9 cellular contexts compared by ENCODE assay signal in the genomic region with DNA sequence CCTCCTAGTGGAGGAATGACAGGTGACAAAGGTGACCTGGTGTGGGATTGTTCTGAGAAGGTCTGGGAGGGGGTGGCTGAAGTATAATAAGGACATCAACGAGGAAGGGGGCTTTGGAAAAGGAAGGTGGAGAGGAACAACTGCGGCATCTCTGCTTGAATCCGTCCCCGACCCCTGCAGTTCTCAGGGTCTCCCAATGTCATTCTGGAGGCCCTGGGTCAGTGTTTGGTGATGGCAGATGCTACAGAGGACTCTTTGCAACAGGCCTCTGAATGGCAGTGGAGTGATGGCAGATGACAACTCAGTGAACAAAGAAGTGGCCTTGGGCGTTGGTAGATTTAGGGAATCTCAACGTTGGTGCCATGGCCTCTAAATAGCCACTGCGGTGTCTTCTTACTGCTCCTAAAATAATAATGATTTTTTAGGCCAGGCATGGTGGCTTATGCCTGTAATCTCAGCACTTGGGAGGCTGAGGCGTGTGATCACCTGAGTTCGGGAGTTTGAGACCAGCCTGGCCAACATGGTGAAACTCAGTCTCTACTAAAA. TPM values are rescaled to one million over a fixed set of nuclear protein-coding genes. Genes with fewer than 3 reads are reported as not detected.
DNase-seq lines count a peak whose midpoint lies in the region; ATAC-seq and TF ChIP-seq lines count a peak whose summit lies in the region.
"Had no signal": no experiment of that assay in that cellular context is flagged by ENCODE, and none has a peak within 500 bp of the region (broad histone marks: within the 10 kb centered on the region; RNA-seq: fewer than 3 reads in every experiment).

No MANE protein-coding gene starts in this region.

- ATAC-seq in HG03354 (IDR thresholded peaks at IDR 0.05; ENCODE audit: poor library complexity, severe bottlenecking, unreplicated experiment) = no peak
- ATAC-seq in GM19463 (IDR thresholded peaks at IDR 0.05; ENCODE audit: unreplicated experiment) = no peak

- DNase-seq in AG10803 (ENCODE audit: low read depth) = no peak
- DNase-seq in HuH-7.5 (ENCODE audit: low spot score) = peak; percentile 13
- DNase-seq in cardiac fibroblast (ENCODE audit: low read depth in 2 of 2) = no peak
- DNase-seq in myocyte (ENCODE audit: low read depth) = peak; percentile 36
- no peak for DNase-seq in SHP77 (lab: John Stamatoyannopoulos, UW)
- DNase-seq in G401 (ENCODE audit: low spot score) = no peak
- DNase-seq: islet precursor cell had no signal

- TF ChIP-seq CTCF in AG10803 (conservative IDR thresholded peaks at IDR 0.05; ENCODE audit: low read length) (no peak), cardiac fibroblast (IDR thresholded peaks at IDR 0.05; ENCODE audit: low read depth, low read length) (no peak)

- H3K4me3 ChIP-seq in AG10803 (ENCODE audit: low read length) = peak overlapping the region; percentile 68
- peak overlapping the region; percentile 66 to 73 for H3K4me3 ChIP-seq in cardiac fibroblast (replicated peaks in 1 of 2; ENCODE audit: low read depth in 2 of 2, low read length in 2 of 2)

- in situ Hi-C loops in G401 (cut with HindIII; ENCODE audit: low sequenced_read_pairs) = no loop called here

RNA-seq across cellular contexts. Expression of gene ENGASE, which starts 1.3 kb away (rescaled TPM):
- 27.5 and 36.8 TPM in 2 replicates for total RNA-seq in myocyte
- polyA plus RNA-seq in myocyte (2012) = 28.6 TPM
- total RNA-seq in G401 (2014; rRNA removed; shearing (Covaris generic)) = 13.2 and 17.1 TPM in 2 replicates

RNA-seq across cellular contexts. Expression of gene C1QTNF1, which starts 52.0 kb away (rescaled TPM):
- 1.5 and 1.9 TPM in 2 replicates for total RNA-seq in myocyte
- 1.0 TPM for polyA plus RNA-seq in myocyte (2012)
- not detected in 2 replicates for total RNA-seq in G401 (2014; rRNA removed; shearing (Covaris generic))

Comparison
In these comparisons a context has a peak if more than half of its experiments do, and no peak if none do; other contexts are left out.
1. DNase-seq: peak in HuH-7.5 (single experiment) and myocyte (single experiment); none in AG10803 (single experiment), cardiac fibroblast (0 of 2), SHP77 (0 of 2) and G401 (single experiment).